ENCODE assay signal across 19 cellular contexts in the genomic region with DNA sequence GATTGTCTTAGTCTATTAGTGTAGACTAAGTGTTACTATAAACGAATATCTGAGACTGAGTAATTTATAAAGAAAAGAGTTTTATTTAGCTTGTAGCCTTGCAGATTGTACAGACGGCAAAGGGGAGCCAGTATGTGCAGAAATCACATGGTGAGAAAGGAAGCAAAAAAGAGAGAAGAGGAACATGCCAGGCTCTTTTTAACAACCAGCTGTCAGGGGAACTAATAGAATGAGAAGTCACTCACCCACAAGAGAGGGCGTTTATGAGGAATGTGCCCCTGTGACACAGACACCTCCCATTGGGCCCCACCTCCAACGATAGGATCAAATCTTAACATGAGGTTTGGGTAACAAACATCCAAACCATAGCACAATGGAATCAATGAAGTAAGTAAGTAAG. TPM values are rescaled to one million over a fixed set of nuclear protein-coding genes. Genes with fewer than 3 reads are reported as not detected.
DNase-seq lines count a peak whose midpoint lies in the region; ATAC-seq lines count a peak whose summit lies in the region.
"Had no signal": no experiment of that assay in that cellular context is flagged by ENCODE, and none has a peak within 500 bp of the region (broad histone marks: within the 10 kb centered on the region; RNA-seq: fewer than 3 reads in every experiment).

No MANE protein-coding gene starts in this region.

- H3K36me3 Mint-ChIP-seq in stimulated activated naive B cell treated with anti-CD40 and anti-IgM and Interleukin-4, amounts not matched to agents 10 μg/mL and 1 μg/mL and 100 μg/mL, for 72 hours: no peaks in the 10 kb centered on the region

- H3K4me1 Mint-ChIP-seq in stimulated activated naive B cell treated with anti-CD40 and anti-IgM and Interleukin-4, amounts not matched to agents 10 μg/mL and 1 μg/mL and 100 μg/mL, for 72 hours: no peaks in the 10 kb centered on the region

- H3K9me3 Mint-ChIP-seq in stimulated activated naive B cell treated with anti-CD40 and anti-IgM and Interleukin-4, amounts not matched to agents 10 μg/mL and 1 μg/mL and 100 μg/mL, for 72 hours: peaks cover 0 to 3% of the 10 kb centered on the region in 2 donors

- peak; percentile 34 for DNase-seq in SIG-M5 treated with dmso at 0.1 percent for 504 hours (lab: John Stamatoyannopoulos, UW; ENCODE audit: unreplicated experiment)
- DNase-seq in SIG-M5 (lab: John Stamatoyannopoulos, UW): no peak
- peak; percentile 85 to 90 for DNase-seq in Kasumi-1 (lab: John Stamatoyannopoulos, UW)
- DNase-seq in SK-N-DZ (ENCODE audit: low spot score): peak; percentile 32
- peak; percentile 51 for DNase-seq in pons (ENCODE audit: low spot score)
- no peak for DNase-seq in activated CD4-positive, CD25-positive, alpha-beta regulatory T cell treated with anti-CD3 and anti-CD28 coated beads, Interleukin-2, amount 50 U/mL, for 72 hours
- no peak for DNase-seq in stimulated activated naive B cell treated with anti-CD40 and anti-IgM and Interleukin-4, amounts not matched to agents 10 μg/mL and 1 μg/mL and 100 μg/mL, for 72 hours
- DNase-seq in glomerular visceral epithelial cell (ENCODE audit: extremely low spot score): no peak
- DNase-seq: DMS79 treated with DMSO at 0.1 percent for 48 hours; H7; NCI-H1105 treated with DMSO at 0.1 percent for 48 hours; NCI-H187; NCI-H446; NCI-H69; NK-92 treated with Interleukin-12 subunit alpha and Interleukin-12 subunit beta, amount 100 ng/mL, for 24 hours; Peyer's patch had no signal

- H3K4me3 Mint-ChIP-seq in stimulated activated naive B cell treated with anti-CD40 and anti-IgM and Interleukin-4, amounts not matched to agents 10 μg/mL and 1 μg/mL and 100 μg/mL, for 72 hours: no peak overlapping the region

- no peak overlapping the region for H3K27ac Mint-ChIP-seq in stimulated activated naive B cell treated with anti-CD40 and anti-IgM and Interleukin-4, amounts not matched to agents 10 μg/mL and 1 μg/mL and 100 μg/mL, for 72 hours

- no peaks in the 10 kb centered on the region for H3K27me3 Mint-ChIP-seq in stimulated activated naive B cell treated with anti-CD40 and anti-IgM and Interleukin-4, amounts not matched to agents 10 μg/mL and 1 μg/mL and 100 μg/mL, for 72 hours

- ATAC-seq in stimulated activated naive B cell treated with anti-CD40 and anti-IgM and Interleukin-4, amounts not matched to agents 10 μg/mL and 1 μg/mL and 100 μg/mL, for 72 hours (replicated peaks): no peak
- ATAC-seq: K562, Right ventricle myocardium inferior, SK-N-SH treated with all-trans-retinoic acid at 6 μM for 48 hours had no signal

RNA-seq across cellular contexts. Expression of gene ZNF804A, which starts 20.6 kb away (rescaled TPM):
- 12.4 and 13.0 TPM in 2 replicates for polyA plus RNA-seq in SK-N-DZ (2014; cell fraction: cytosol; rRNA removed)
- polyA plus RNA-seq in SK-N-DZ (2014; cell fraction: nucleus; rRNA removed): 6.5 and 8.1 TPM in 2 replicates

Comparison
In these comparisons a context has a peak if more than half of its experiments do, and no peak if none do; other contexts are left out.
1. DNase-seq: peak in SIG-M5 treated with dmso at 0.1 percent for 504 hours (single experiment), Kasumi-1 (2 of 2), SK-N-DZ (single experiment) and pons (single experiment); none in SIG-M5 (single experiment), activated CD4-positive, CD25-positive, alpha-beta regulatory T cell treated with anti-CD3 and anti-CD28 coated beads, Interleukin-2, amount 50 U/mL, for 72 hours (single experiment), stimulated activated naive B cell treated with anti-CD40 and anti-IgM and Interleukin-4, amounts not matched to agents 10 μg/mL and 1 μg/mL and 100 μg/mL, for 72 hours (single experiment) and glomerular visceral epithelial cell (single experiment).